In genomic region chr4:41204400-41204978, GRCh38 we compare ENCODE assay signal across 11 cellular contexts. TPM values are rescaled to one million over a fixed set of nuclear protein-coding genes. Genes with fewer than 3 reads are reported as not detected.
DNase-seq lines count a peak whose midpoint lies in the region; ATAC-seq and TF ChIP-seq lines count a peak whose summit lies in the region.
"Had no signal": no experiment of that assay in that cellular context is flagged by ENCODE, and none has a peak within 500 bp of the region (broad histone marks: within the 10 kb centered on the region; RNA-seq: fewer than 3 reads in every experiment).

No MANE protein-coding gene starts in this region.

- H3K4me3 Mint-ChIP-seq in Calu3 (ENCODE audit: low read depth, unreplicated experiment) (no peak overlapping the region), nephron (no peak overlapping the region)
- H3K4me3 Mint-ChIP-seq in activated CD4-positive, alpha-beta T cell treated with anti-CD3 and anti-CD28 coated beads, Interleukin-2, amount 10 ng/mL, durations not matched to agents 24 days and 14 days: no peak overlapping the region
- H3K4me3 Mint-ChIP-seq: CD8-positive, alpha-beta T cell had no signal

- no peak for ATAC-seq in HG02678 (IDR thresholded peaks at IDR 0.05; ENCODE audit: unreplicated experiment)
- no peak for ATAC-seq in GM19397 (IDR thresholded peaks at IDR 0.05; ENCODE audit: unreplicated experiment)
- ATAC-seq: CD8-positive, alpha-beta T cell had no signal

- H3K36me3 Mint-ChIP-seq in Calu3 (ENCODE audit: insufficient read depth, unreplicated experiment) (no peaks in the 10 kb centered on the region), nephron (ENCODE audit: low read depth) (no peaks in the 10 kb centered on the region)
- H3K36me3 Mint-ChIP-seq in activated CD4-positive, alpha-beta T cell treated with anti-CD3 and anti-CD28 coated beads, Interleukin-2, amount 10 ng/mL, durations not matched to agents 24 days and 14 days (ENCODE audit: low read depth): no peaks in the 10 kb centered on the region
- H3K36me3 Mint-ChIP-seq: CD8-positive, alpha-beta T cell had no signal

- H3K27me3 ChIP-seq in SK-N-SH (ENCODE audit: insufficient read depth): no peaks in the 10 kb centered on the region

- H3K36me3 ChIP-seq in SK-N-SH (replicated peaks in 1 of 2; ENCODE audit: control insufficient read depth in 1 of 2, insufficient read depth in 2 of 2, low read length in 1 of 2): no peaks in the 10 kb centered on the region
- H3K36me3 ChIP-seq: spleen had no signal

- H3K27me3 Mint-ChIP-seq in Calu3 (ENCODE audit: unreplicated experiment): no peaks in the 10 kb centered on the region
- no peaks in the 10 kb centered on the region for H3K27me3 Mint-ChIP-seq in nephron (ENCODE audit: low read depth)
- H3K27me3 Mint-ChIP-seq in activated CD4-positive, alpha-beta T cell treated with anti-CD3 and anti-CD28 coated beads, Interleukin-2, amount 10 ng/mL, durations not matched to agents 24 days and 14 days: peaks cover 29% of the 10 kb centered on the region

- no peak overlapping the region for H2AFZ ChIP-seq in SK-N-SH (ENCODE audit: low read depth)

- 46% methylated on average over 8 of the region's 8 CpGs for WGBS in SK-N-SH (ENCODE audit: low lambda C conversion rate)

- no peaks in the 10 kb centered on the region for H3K9me2 ChIP-seq in SK-N-SH

- H3K9me3 Mint-ChIP-seq in Calu3 (ENCODE audit: low read depth, unreplicated experiment): no peaks in the 10 kb centered on the region
- H3K9me3 Mint-ChIP-seq in nephron: no peaks in the 10 kb centered on the region
- no peaks in the 10 kb centered on the region for H3K9me3 Mint-ChIP-seq in activated CD4-positive, alpha-beta T cell treated with anti-CD3 and anti-CD28 coated beads, Interleukin-2, amount 10 ng/mL, durations not matched to agents 24 days and 14 days
- H3K9me3 Mint-ChIP-seq: CD8-positive, alpha-beta T cell had no signal

- intact Hi-C loops in Calu3 (cut with micrococcal nuclease; ENCODE audit: unreplicated experiment): no loop called here
- intact Hi-C loops in activated CD4-positive, alpha-beta T cell treated with anti-CD3 and anti-CD28 coated beads, Interleukin-2, amount 10 ng/mL, durations not matched to agents 24 days and 14 days (cut with micrococcal nuclease): no loop called here

- no peaks in the 10 kb centered on the region for H3K9me3 ChIP-seq in SK-N-SH
- H3K9me3 ChIP-seq: spleen had no signal

- DNase-seq in Calu3 (peak; percentile 43), SK-N-SH (no peak), fibroblast of pulmonary artery (ENCODE audit: low read depth) (peak; percentile 79), NK-92 (lab: John Stamatoyannopoulos, UW; ENCODE audit: unreplicated experiment) (no peak)
- DNase-seq in activated CD4-positive, alpha-beta T cell treated with anti-CD3 and anti-CD28 coated beads, Interleukin-2, amount 10 ng/mL, durations not matched to agents 24 days and 14 days: no peak
- DNase-seq: CD8-positive, alpha-beta T cell; spleen had no signal

- H3K4me1 Mint-ChIP-seq in Calu3 (ENCODE audit: low read depth, unreplicated experiment) (peaks cover 31% of the 10 kb centered on the region), nephron (peaks cover 67% of the 10 kb centered on the region)
- peaks cover 5% of the 10 kb centered on the region for H3K4me1 Mint-ChIP-seq in activated CD4-positive, alpha-beta T cell treated with anti-CD3 and anti-CD28 coated beads, Interleukin-2, amount 10 ng/mL, durations not matched to agents 24 days and 14 days

- H3K9ac ChIP-seq in SK-N-SH: peak overlapping the region; percentile 30; the same call in 1 of the 2 replicates

- H3K27ac ChIP-seq in SK-N-SH (ENCODE audit: low read depth in 2 of 2, low read length in 1 of 2): peak overlapping the region; percentile 78 to 96
- H3K27ac ChIP-seq: HL-60 had no signal

- H3K27ac Mint-ChIP-seq in Calu3 (ENCODE audit: unreplicated experiment): no peak overlapping the region
- peak overlapping the region in 2 of 3 experiments; percentile 55 to 61 for H3K27ac Mint-ChIP-seq in nephron
- no peak overlapping the region for H3K27ac Mint-ChIP-seq in activated CD4-positive, alpha-beta T cell treated with anti-CD3 and anti-CD28 coated beads, Interleukin-2, amount 10 ng/mL, durations not matched to agents 24 days and 14 days
- H3K27ac Mint-ChIP-seq: CD8-positive, alpha-beta T cell had no signal

- H3K4me3 ChIP-seq in SK-N-SH (ENCODE audit: low read depth in 2 of 2, low read length in 1 of 2) (no peak overlapping the region), fibroblast of pulmonary artery (replicated peaks; ENCODE audit: low read depth, low read length) (no peak overlapping the region)
- H3K4me3 ChIP-seq: spleen had no signal

- no peaks in the 10 kb centered on the region for H4K20me1 ChIP-seq in SK-N-SH (ENCODE audit: insufficient read depth)

- TF ChIP-seq CTCF in Calu3 (IDR thresholded peaks at IDR 0.05; ENCODE audit: unreplicated experiment): no peak
- TF ChIP-seq CTCF in SK-N-SH (IDR thresholded peaks at IDR 0.05): no peak
- no peak for TF ChIP-seq CTCF in fibroblast of pulmonary artery (IDR thresholded peaks at IDR 0.05; ENCODE audit: low read length, missing control alignments)
- no peak for TF ChIP-seq CTCF in nephron (IDR thresholded peaks at IDR 0.05; ENCODE audit: unreplicated experiment in 3 of 3)

- POLR2A ChIA-PET in SK-N-SH (lab: Yijun Ruan, JAX): no interaction called here

- peaks cover 8 to 72% of the 10 kb centered on the region in 2 experiments for H3K4me1 ChIP-seq in SK-N-SH (ENCODE audit: control insufficient read depth in 1 of 2, insufficient read depth in 2 of 2, low read depth in 1 of 2, low read length in 1 of 2)

- CTCF ChIA-PET in Calu3 (lab: Charles Lee): interaction anchor here (0.5 to 0.7 kb wide), 2 partner anchors 12 to 203 kb away, joined by 3 to 9 read pairs; no protein-coding TSS in a partner anchor
- CTCF ChIA-PET in SK-N-SH (lab: Yijun Ruan, JAX): interaction anchor here (0.9 to 2.4 kb wide), 5 partner anchors 9 to 304 kb away, joined by 3 to 20 read pairs (median 3); partner anchors contain the start of gene APBB2

- H3K79me2 ChIP-seq in SK-N-SH (ENCODE audit: insufficient read depth): peaks cover 96% of the 10 kb centered on the region

- peak in 1 of 2 experiments; percentile 75; a peak in 1 of 4 replicates for TF ChIP-seq EP300 in SK-N-SH (IDR thresholded peaks at IDR 0.05; ENCODE audit: borderline replicate concordance in 1 of 2, low read depth in 1 of 2, low read length in 1 of 2)

- peaks cover 53% of the 10 kb centered on the region for H3F3A ChIP-seq in SK-N-SH (replicated peaks; ENCODE audit: insufficient read depth)

- peak overlapping the region; percentile 70 for H3K4me2 ChIP-seq in SK-N-SH

- TF ChIP-seq RAD21 in SK-N-SH (IDR thresholded peaks at IDR 0.05; ENCODE audit: low read length): no peak

- BruUV-seq in Calu3 (replicated peaks; lab: Mats Ljungman, UMichigan): no TSS peak

TF ChIP-seq in SK-N-SH, 30 proteins besides CTCF, POLR2A, EP300 and RAD21 (continues in another document):
- TF ChIP-seq SIN3A (IDR thresholded peaks at IDR 0.05; ENCODE audit: borderline replicate concordance, low read depth, low read length) (no peak), FOSL2 (IDR thresholded peaks at IDR 0.05; ENCODE audit: borderline replicate concordance, low read depth) (peak; percentile 61; the same call in 1 of the 2 replicates), NFIC (IDR thresholded peaks at IDR 0.05; ENCODE audit: borderline replicate concordance) (peak; percentile 91), MAX (IDR thresholded peaks at IDR 0.05; ENCODE audit: low read depth) (no peak; the same call in 1 of the 2 replicates), JUND (IDR thresholded peaks at IDR 0.05) (peak; percentile 78; the same call in 1 of the 2 replicates), POLR2AphosphoS5 (IDR thresholded peaks at IDR 0.05; ENCODE audit: low read depth, low read length) (peak; percentile 14; the same call in 1 of the 2 replicates), TAF1 (IDR thresholded peaks at IDR 0.05; ENCODE audit: borderline replicate concordance, low read depth, low read length) (no peak), RXRA (IDR thresholded peaks at IDR 0.05; ENCODE audit: borderline replicate concordance, low read depth) (no peak; the same call in 1 of the 2 replicates), TCF12 (IDR thresholded peaks at IDR 0.05) (peak; percentile 77), RFX5 (IDR thresholded peaks at IDR 0.05; ENCODE audit: low read length) (no peak), PBX3 (IDR thresholded peaks at IDR 0.05) (peak; percentile 72), USF1 (IDR thresholded peaks at IDR 0.05; ENCODE audit: borderline replicate concordance, low read depth) (peak; percentile 70; the same call in 1 of the 2 replicates), RCOR1 (IDR thresholded peaks at IDR 0.05; ENCODE audit: low read length) (no peak)

RNA-seq across cellular contexts. Expression of gene APBB2, which starts 9.9 kb away (rescaled TPM):
- total RNA-seq in Calu3 (2022): 15.5 and 17.7 TPM in 2 replicates
- 49.8 and 56.6 TPM in 2 replicates for polyA plus RNA-seq in SK-N-SH (2012; rRNA removed)
- 42.3 and 54.5 TPM in 2 replicates for polyA plus RNA-seq in SK-N-SH (2012; cell fraction: cytosol; rRNA removed)
- polyA plus RNA-seq in SK-N-SH (2012; cell fraction: nucleus; rRNA removed): 71.4 and 112 TPM in 2 replicates
- total RNA-seq in activated CD4-positive, alpha-beta T cell treated with anti-CD3 and anti-CD28 coated beads, Interleukin-2, amount 10 ng/mL, durations not matched to agents 24 days and 14 days: 1.6 and 1.7 TPM in 2 replicates

RNA-seq across cellular contexts. Expression of gene UCHL1, which starts 52.2 kb away (rescaled TPM):
- total RNA-seq in Calu3 (2022): 17.2 and 19.3 TPM in 2 replicates
- 1,518 and 1,901 TPM in 2 replicates for polyA plus RNA-seq in SK-N-SH (2012; rRNA removed)
- polyA plus RNA-seq in SK-N-SH (2012; cell fraction: cytosol; rRNA removed): 1,568 and 1,703 TPM in 2 replicates
- polyA plus RNA-seq in SK-N-SH (2012; cell fraction: nucleus; rRNA removed): 3,000 and 3,222 TPM in 2 replicates
- 0.26 and 0.35 TPM in 2 replicates for total RNA-seq in activated CD4-positive, alpha-beta T cell treated with anti-CD3 and anti-CD28 coated beads, Interleukin-2, amount 10 ng/mL, durations not matched to agents 24 days and 14 days
- total RNA-seq: CD8-positive, alpha-beta T cell had no signal

Comparison
In these comparisons a context has a peak if more than half of its experiments do, and no peak if none do; other contexts are left out.
1. DNase-seq: peak in Calu3 (single experiment) and fibroblast of pulmonary artery (single experiment); none in SK-N-SH (single experiment), activated CD4-positive, alpha-beta T cell treated with anti-CD3 and anti-CD28 coated beads, Interleukin-2, amount 10 ng/mL, durations not matched to agents 24 days and 14 days (single experiment) and NK-92 (single experiment).
2. H3K27ac Mint-ChIP-seq: peak in nephron (2 of 3); none in Calu3 (single experiment) and activated CD4-positive, alpha-beta T cell treated with anti-CD3 and anti-CD28 coated beads, Interleukin-2, amount 10 ng/mL, durations not matched to agents 24 days and 14 days (single experiment).
3. RNA of gene UCHL1, which starts 52.2 kb away (total RNA-seq): 17.2 to 19.3 TPM in Calu3; 0.26 to 0.35 TPM in activated CD4-positive, alpha-beta T cell treated with anti-CD3 and anti-CD28 coated beads, Interleukin-2, amount 10 ng/mL, durations not matched to agents 24 days and 14 days; every median in the first group is over 10 times any median in the second.